Comparison of ENCODE assay signal across 20 cellular contexts in genomic region chr1:234371414-234371813, GRCh38. TPM values are rescaled to one million over a fixed set of nuclear protein-coding genes. Genes with fewer than 3 reads are reported as not detected.
DNase-seq lines count a peak whose midpoint lies in the region; ATAC-seq and TF ChIP-seq lines count a peak whose summit lies in the region.
"Had no signal": no experiment of that assay in that cellular context is flagged by ENCODE, and none has a peak within 500 bp of the region (broad histone marks: within the 10 kb centered on the region; RNA-seq: fewer than 3 reads in every experiment).

No MANE protein-coding gene starts in this region.

- intact Hi-C loops in activated CD4-positive, alpha-beta T cell treated with anti-CD3 and anti-CD28 coated beads, Interleukin-2, amount 10 ng/mL, durations not matched to agents 24 days and 14 days (cut with micrococcal nuclease), result loop anchor here (5.0 kb wide), 1 partner anchor 956 kb away; the partner anchor contains the start of genes ARID4B and GGPS1
- intact Hi-C loops in OCI-LY7 (cut with micrococcal nuclease; ENCODE audit: unreplicated experiment), result loop anchor here (5.0 kb wide), 1 partner anchor 241 kb away; the partner anchor contains the start of gene IRF2BP2

- no peak overlapping the region for H3K27ac Mint-ChIP-seq in activated CD4-positive, alpha-beta T cell treated with anti-CD3 and anti-CD28 coated beads, Interleukin-2, amount 10 ng/mL, durations not matched to agents 24 days and 14 days

- no peaks in the 10 kb centered on the region for H3K9me3 ChIP-seq in OCI-LY7 (ENCODE audit: low read length)
- H3K9me3 ChIP-seq: adrenal gland, BLaER1, MG63, upper lobe of right lung had no signal

- TF ChIP-seq CTCF in OCI-LY7 (conservative IDR thresholded peaks at IDR 0.05; ENCODE audit: low read length) (no peak), foreskin keratinocyte (conservative IDR thresholded peaks at IDR 0.05) (no peak)

- H3K36me3 ChIP-seq in OCI-LY7 (ENCODE audit: insufficient read depth, low read length), result peaks cover 14% of the 10 kb centered on the region
- H3K36me3 ChIP-seq: adrenal gland had no signal

- peaks cover 22% of the 10 kb centered on the region for H3K36me3 Mint-ChIP-seq in activated CD4-positive, alpha-beta T cell treated with anti-CD3 and anti-CD28 coated beads, Interleukin-2, amount 10 ng/mL, durations not matched to agents 24 days and 14 days (ENCODE audit: low read depth)

- peak; percentile 53 for DNase-seq in activated CD4-positive, alpha-beta T cell treated with anti-CD3 and anti-CD28 coated beads, Interleukin-2, amount 10 ng/mL, durations not matched to agents 24 days and 14 days
- DNase-seq in activated CD4-positive, alpha-beta T cell treated with anti-CD3 and anti-CD28 coated beads, Interleukin-2, amount 50 U/mL, for 1 hour, result no peak
- peak; percentile 38 for DNase-seq in DMS53 treated with DMSO at 0.1 percent for 48 hours (lab: John Stamatoyannopoulos, UW; ENCODE audit: unreplicated experiment)
- no peak for DNase-seq in OCI-LY7 (ENCODE audit: low spot score)
- no peak for DNase-seq in foreskin keratinocyte
- no peak for DNase-seq in mucosa of gallbladder (ENCODE audit: low spot score)
- no peak for DNase-seq in stimulated activated CD4-positive, alpha-beta T cell treated with anti-CD3 and anti-CD28 coated beads, Interleukin-2, amount 100 ng/mL, for 24 hours
- no peak for DNase-seq in dedifferentiated amniotic fluid mesenchymal stem cell (ENCODE audit: extremely low spot score)
- DNase-seq: ACHN; activated CD4-positive, alpha-beta T cell treated with anti-CD3 and anti-CD28 coated beads for 4 hours; activated effector memory CD4-positive, alpha-beta T cell treated with anti-CD3 and anti-CD28 coated beads, Interleukin-2, amount 50 U/mL, for 16 hours; adrenal gland; Calu3; MG63; NCI-H1417; NCI-H526; SHP77 treated with DMSO at 0.1 percent for 48 hours; upper lobe of right lung had no signal

- peaks cover 37% of the 10 kb centered on the region; the same call in 1 of the 2 replicates for H3K79me2 ChIP-seq in OCI-LY7 (ENCODE audit: insufficient read depth, low read depth, low read length)

- POLR2A ChIA-PET in OCI-LY7 (lab: Charles Lee), result interaction anchor here (0.7 to 1.7 kb wide), 4 partner anchors 14 to 109 kb away, joined by 3 to 21 read pairs (median 4); no protein-coding TSS in a partner anchor

- CTCF ChIA-PET in OCI-LY7 (lab: Charles Lee; ENCODE audit: unreplicated experiment), result no interaction called here

- H3K4me3 Mint-ChIP-seq in activated CD4-positive, alpha-beta T cell treated with anti-CD3 and anti-CD28 coated beads, Interleukin-2, amount 10 ng/mL, durations not matched to agents 24 days and 14 days, result no peak overlapping the region

- no peaks in the 10 kb centered on the region for H4K20me1 ChIP-seq in OCI-LY7 (ENCODE audit: insufficient read depth, low read length)
- H4K20me1 ChIP-seq: BLaER1 had no signal

- H3K9me3 Mint-ChIP-seq in activated CD4-positive, alpha-beta T cell treated with anti-CD3 and anti-CD28 coated beads, Interleukin-2, amount 10 ng/mL, durations not matched to agents 24 days and 14 days, result no peaks in the 10 kb centered on the region

- BruUV-seq in OCI-LY7 (replicated peaks; lab: Mats Ljungman, UMichigan), result no TSS peak

- H3K27ac ChIP-seq in OCI-LY7 (ENCODE audit: low read depth, low read length, poor library complexity, severe bottlenecking) (no peak overlapping the region), foreskin keratinocyte (peak overlapping the region; percentile 98)
- H3K27ac ChIP-seq: adrenal gland, BLaER1, coronary artery, upper lobe of right lung had no signal

- H3K4me1 Mint-ChIP-seq in activated CD4-positive, alpha-beta T cell treated with anti-CD3 and anti-CD28 coated beads, Interleukin-2, amount 10 ng/mL, durations not matched to agents 24 days and 14 days, result peaks cover 41% of the 10 kb centered on the region

- H3K4me3 ChIP-seq in OCI-LY7 (ENCODE audit: low read depth, low read length, poor library complexity, severe bottlenecking), result peak overlapping the region; percentile 92
- H3K4me3 ChIP-seq: adrenal gland, BLaER1, coronary artery, upper lobe of right lung had no signal

- no peak for ATAC-seq in foreskin keratinocyte
- ATAC-seq: upper lobe of right lung had no signal

- H3K27me3 ChIP-seq in foreskin keratinocyte, result no peaks in the 10 kb centered on the region
- H3K27me3 ChIP-seq: adrenal gland, BLaER1, MG63, upper lobe of right lung had no signal

- H2AFZ ChIP-seq in OCI-LY7 (ENCODE audit: low read length), result no peak overlapping the region

- H3K9me2 ChIP-seq in OCI-LY7 (ENCODE audit: insufficient read depth, low read length), result no peaks in the 10 kb centered on the region

- H3K4me2 ChIP-seq in OCI-LY7 (ENCODE audit: low read length), result peak overlapping the region; percentile 87

- H3K27me3 Mint-ChIP-seq in activated CD4-positive, alpha-beta T cell treated with anti-CD3 and anti-CD28 coated beads, Interleukin-2, amount 10 ng/mL, durations not matched to agents 24 days and 14 days, result peaks cover 2% of the 10 kb centered on the region

- H3K4me1 ChIP-seq in OCI-LY7 (ENCODE audit: insufficient read depth, low read length, poor library complexity, severe bottlenecking), result peaks cover 35% of the 10 kb centered on the region
- H3K4me1 ChIP-seq in foreskin keratinocyte, result peaks cover 27% of the 10 kb centered on the region

RNA-seq across cellular contexts. Expression of gene COA6, which starts 1.8 kb away (rescaled TPM):
- total RNA-seq in activated CD4-positive, alpha-beta T cell treated with anti-CD3 and anti-CD28 coated beads, Interleukin-2, amount 10 ng/mL, durations not matched to agents 24 days and 14 days, result 67.7 and 68.3 TPM in 2 replicates
- 40.1 and 45.5 TPM in 2 replicates for total RNA-seq in OCI-LY7 (2014; rRNA removed; shearing (Covaris generic))
- total RNA-seq in OCI-LY7 (2022) (30.7 and 35.2 TPM in 2 replicates), foreskin keratinocyte (46.1 and 49.2 TPM in 2 replicates), mucosa of gallbladder (34.4 TPM)
- 65.2 and 67.3 TPM in 2 replicates for polyA plus RNA-seq in foreskin keratinocyte

Comparison
In these comparisons a context has a peak if more than half of its experiments do, and no peak if none do; other contexts are left out.
1. DNase-seq: peak in activated CD4-positive, alpha-beta T cell treated with anti-CD3 and anti-CD28 coated beads, Interleukin-2, amount 10 ng/mL, durations not matched to agents 24 days and 14 days (single experiment) and DMS53 treated with DMSO at 0.1 percent for 48 hours (single experiment); none in activated CD4-positive, alpha-beta T cell treated with anti-CD3 and anti-CD28 coated beads, Interleukin-2, amount 50 U/mL, for 1 hour (single experiment), OCI-LY7 (single experiment), foreskin keratinocyte (0 of 2), mucosa of gallbladder (single experiment), stimulated activated CD4-positive, alpha-beta T cell treated with anti-CD3 and anti-CD28 coated beads, Interleukin-2, amount 100 ng/mL, for 24 hours (0 of 2) and dedifferentiated amniotic fluid mesenchymal stem cell (single experiment).